ENCODE assay signal across 8 cellular contexts in the genomic region with DNA sequence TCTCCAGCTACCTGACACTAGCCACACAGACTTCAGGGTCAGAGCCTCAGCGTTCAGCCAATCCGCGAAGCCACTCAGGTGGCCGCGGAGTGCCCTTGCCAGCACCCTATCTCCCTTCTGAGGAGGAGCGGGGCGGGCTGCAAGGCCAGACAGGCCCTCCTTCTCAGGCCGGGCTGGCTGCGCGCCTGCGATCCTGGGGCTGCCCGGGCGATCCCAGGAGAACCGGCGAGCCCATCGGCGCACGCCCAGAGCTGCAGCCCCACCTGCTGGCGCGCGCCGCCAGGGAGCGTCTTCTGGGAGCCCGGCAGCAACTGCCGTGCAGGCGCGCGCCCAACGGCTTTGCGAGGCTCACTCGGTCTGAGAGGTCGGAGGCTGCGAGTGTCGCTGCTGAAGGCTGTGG.
DNase-seq lines count a peak whose midpoint lies in the region; ATAC-seq and TF ChIP-seq lines count a peak whose summit lies in the region.
"Not testable (repeated sequence)": the region's sequence is repeated elsewhere in the genome, so short reads cannot be mapped to it uniquely, and the experiment has no call there.

No MANE protein-coding gene starts in this region.

- peak; percentile 35 for DNase-seq in activated naive CD8-positive, alpha-beta T cell treated with anti-CD3 and anti-CD28 coated beads for 36 hours
- DNase-seq in dermis blood vessel endothelial cell (peak; percentile 21), left ventricle myocardium superior (peak; percentile 56), memory B cell (ENCODE audit: low spot score in 2 of 2) (peak in 1 of 2 donors; percentile 13)
- peak; percentile 26 for DNase-seq in stimulated activated CD8-positive, alpha-beta memory T cell treated with anti-CD3 and anti-CD28 coated beads, Interleukin-4, amount 100 ng/mL, for 48 hours

- not testable (repeated sequence) for H3K36me3 Mint-ChIP-seq in activated naive CD8-positive, alpha-beta T cell treated with anti-CD3 and anti-CD28 coated beads for 36 hours; memory B cell

- not testable (repeated sequence) for H3K4me1 Mint-ChIP-seq in activated naive CD8-positive, alpha-beta T cell treated with anti-CD3 and anti-CD28 coated beads for 36 hours; memory B cell

- H3K27me3 Mint-ChIP-seq in activated naive CD8-positive, alpha-beta T cell treated with anti-CD3 and anti-CD28 coated beads for 36 hours; memory B cell: not testable (repeated sequence)

- TF ChIP-seq CTCF in C4-2B (conservative IDR thresholded peaks at IDR 0.05) (peak; percentile 70), VCaP (conservative IDR thresholded peaks at IDR 0.05) (peak; percentile 61)

- not testable (repeated sequence) for H3K27ac Mint-ChIP-seq in activated naive CD8-positive, alpha-beta T cell treated with anti-CD3 and anti-CD28 coated beads for 36 hours; memory B cell

- not testable (repeated sequence) for H3K27ac ChIP-seq in C4-2B, VCaP

- intact Hi-C loops in left ventricle myocardium superior (cut with micrococcal nuclease) = not testable (repeated sequence)

- H3K4me3 Mint-ChIP-seq in activated naive CD8-positive, alpha-beta T cell treated with anti-CD3 and anti-CD28 coated beads for 36 hours = peak overlapping the region; percentile 50
- peak overlapping the region; percentile 68 for H3K4me3 Mint-ChIP-seq in memory B cell

- H3K9me3 Mint-ChIP-seq in activated naive CD8-positive, alpha-beta T cell treated with anti-CD3 and anti-CD28 coated beads for 36 hours; memory B cell: not testable (repeated sequence)

- ATAC-seq in HG03175 (IDR thresholded peaks at IDR 0.05; ENCODE audit: unreplicated experiment) = peak; percentile 41
- ATAC-seq in left ventricle myocardium superior; memory B cell (ENCODE audit: low read depth): not testable (repeated sequence)
